ENCODE assay signal across 8 cellular contexts in the genomic region with DNA sequence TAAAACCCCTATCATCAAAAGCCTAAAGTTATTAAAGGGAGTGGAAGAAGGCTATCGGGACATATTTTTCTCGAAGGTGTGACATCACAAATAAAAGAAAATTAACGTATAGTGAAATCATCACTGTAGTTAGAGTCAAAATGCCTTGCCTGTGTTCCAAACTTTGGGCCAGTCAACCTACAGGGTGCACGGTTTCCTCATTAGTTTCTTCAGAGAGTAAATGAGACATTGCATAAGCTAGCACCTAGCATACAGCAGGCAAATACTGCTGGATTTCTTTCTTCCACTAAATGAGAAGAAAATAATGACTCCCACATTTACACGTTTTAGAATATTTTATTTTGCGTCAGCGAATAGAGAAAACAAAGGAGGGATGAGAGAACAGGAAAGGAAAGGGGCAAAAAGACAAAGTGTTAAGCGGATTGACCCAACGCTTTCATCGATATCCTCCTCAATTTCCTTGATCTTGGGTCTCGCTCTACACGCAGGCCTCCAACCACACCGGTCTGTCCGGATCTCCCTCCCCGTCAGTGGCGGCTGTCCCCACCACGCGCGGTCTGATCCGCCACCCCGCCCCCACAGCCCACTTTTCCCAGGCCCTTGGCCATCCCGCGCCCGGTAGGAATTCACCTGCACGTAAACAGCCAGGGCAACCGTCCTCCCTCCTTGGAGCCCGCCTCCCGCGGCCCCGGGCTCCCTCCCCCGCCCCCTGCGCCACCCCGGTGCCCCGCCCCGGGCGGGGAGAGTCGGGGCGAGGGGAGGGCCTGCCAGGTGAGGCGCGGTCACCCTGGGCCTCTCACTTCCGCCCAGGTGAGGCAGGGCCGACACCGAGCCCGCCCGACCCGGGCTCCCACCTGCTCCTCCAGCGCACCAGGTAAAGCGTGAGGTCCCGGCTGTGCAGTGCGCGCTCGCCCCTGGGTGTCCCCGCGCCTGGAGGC. TPM values are rescaled to one million over a fixed set of nuclear protein-coding genes. Genes with fewer than 3 reads are reported as not detected.
DNase-seq lines count a peak whose midpoint lies in the region; ATAC-seq and TF ChIP-seq lines count a peak whose summit lies in the region.

A gene with protein sequence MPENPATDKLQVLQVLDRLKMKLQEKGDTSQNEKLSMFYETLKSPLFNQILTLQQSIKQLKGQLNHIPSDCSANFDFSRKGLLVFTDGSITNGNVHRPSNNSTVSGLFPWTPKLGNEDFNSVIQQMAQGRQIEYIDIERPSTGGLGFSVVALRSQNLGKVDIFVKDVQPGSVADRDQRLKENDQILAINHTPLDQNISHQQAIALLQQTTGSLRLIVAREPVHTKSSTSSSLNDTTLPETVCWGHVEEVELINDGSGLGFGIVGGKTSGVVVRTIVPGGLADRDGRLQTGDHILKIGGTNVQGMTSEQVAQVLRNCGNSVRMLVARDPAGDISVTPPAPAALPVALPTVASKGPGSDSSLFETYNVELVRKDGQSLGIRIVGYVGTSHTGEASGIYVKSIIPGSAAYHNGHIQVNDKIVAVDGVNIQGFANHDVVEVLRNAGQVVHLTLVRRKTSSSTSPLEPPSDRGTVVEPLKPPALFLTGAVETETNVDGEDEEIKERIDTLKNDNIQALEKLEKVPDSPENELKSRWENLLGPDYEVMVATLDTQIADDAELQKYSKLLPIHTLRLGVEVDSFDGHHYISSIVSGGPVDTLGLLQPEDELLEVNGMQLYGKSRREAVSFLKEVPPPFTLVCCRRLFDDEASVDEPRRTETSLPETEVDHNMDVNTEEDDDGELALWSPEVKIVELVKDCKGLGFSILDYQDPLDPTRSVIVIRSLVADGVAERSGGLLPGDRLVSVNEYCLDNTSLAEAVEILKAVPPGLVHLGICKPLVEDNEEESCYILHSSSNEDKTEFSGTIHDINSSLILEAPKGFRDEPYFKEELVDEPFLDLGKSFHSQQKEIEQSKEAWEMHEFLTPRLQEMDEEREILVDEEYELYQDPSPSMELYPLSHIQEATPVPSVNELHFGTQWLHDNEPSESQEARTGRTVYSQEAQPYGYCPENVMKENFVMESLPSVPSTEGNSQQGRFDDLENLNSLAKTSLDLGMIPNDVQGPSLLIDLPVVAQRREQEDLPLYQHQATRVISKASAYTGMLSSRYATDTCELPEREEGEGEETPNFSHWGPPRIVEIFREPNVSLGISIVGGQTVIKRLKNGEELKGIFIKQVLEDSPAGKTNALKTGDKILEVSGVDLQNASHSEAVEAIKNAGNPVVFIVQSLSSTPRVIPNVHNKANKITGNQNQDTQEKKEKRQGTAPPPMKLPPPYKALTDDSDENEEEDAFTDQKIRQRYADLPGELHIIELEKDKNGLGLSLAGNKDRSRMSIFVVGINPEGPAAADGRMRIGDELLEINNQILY (N-terminal part only) (plus strand): TSS at position 799 of the 938 bp plus-strand sequence. CDS start 20,413 bp downstream, outside the sequence.

- H3F3A ChIP-seq in neural cell (ENCODE audit: insufficient read depth, low read length, poor library complexity, severe bottlenecking), result no peaks in the 10 kb centered on the region

- DNase-seq in SKM-1 treated with dmso at 0.1 percent for 144 hours (lab: John Stamatoyannopoulos, UW; ENCODE audit: unreplicated experiment) (peak; percentile 22), SKM-1 (lab: John Stamatoyannopoulos, UW; ENCODE audit: unreplicated experiment) (no peak), NCI-H526 treated with DMSO at 0.1 percent for 48 hours (lab: John Stamatoyannopoulos, UW) (peak; percentile 61), fibroblast of mammary gland (ENCODE audit: low read depth) (no peak)
- peak; percentile 66 to 75 for DNase-seq in activated T-cell treated with anti-CD3 and anti-CD28 coated beads, Interleukin-2, amount 50 U/mL, for 48 hours

- peak within 1 kb of the TSS; percentile 71 for H3K9ac ChIP-seq in neural cell (ENCODE audit: low read length)
- peak within 1 kb of the TSS; percentile 98 to 99 for H3K9ac ChIP-seq in stomach smooth muscle (ENCODE audit: low read length in 2 of 2)

- no peaks in the 10 kb centered on the region for H3K4me1 ChIP-seq in stomach smooth muscle (ENCODE audit: control insufficient read depth, insufficient read depth, low read length)

- peak; percentile 68 for ATAC-seq in HG02973 (IDR thresholded peaks at IDR 0.05; ENCODE audit: unreplicated experiment)

- no peaks in the 10 kb centered on the region for H4K20me1 ChIP-seq in neural cell (ENCODE audit: insufficient read depth)

- H3K9me3 ChIP-seq in neural cell (ENCODE audit: low read length) (no peaks in the 10 kb centered on the region), stomach smooth muscle (ENCODE audit: control insufficient read depth in 2 of 2, low read length in 2 of 2) (no peaks in the 10 kb centered on the region)

- no peak for TF ChIP-seq CTCF in fibroblast of mammary gland (conservative IDR thresholded peaks at IDR 0.05; ENCODE audit: control insufficient read depth, insufficient read depth, low read depth, low read length)
- TF ChIP-seq CTCF in neural cell (IDR thresholded peaks at IDR 0.05; ENCODE audit: poor library complexity, severe bottlenecking), result no peak

- H3K9me2 ChIP-seq in neural cell (ENCODE audit: insufficient read depth, low read length), result no peaks in the 10 kb centered on the region

- no peaks in the 10 kb centered on the region for H3K36me3 ChIP-seq in neural cell (ENCODE audit: insufficient read depth, low read length)
- H3K36me3 ChIP-seq in stomach smooth muscle (ENCODE audit: control insufficient read depth in 2 of 2, insufficient read depth in 2 of 2, low read length in 2 of 2), result no peaks in the 10 kb centered on the region

- TF ChIP-seq EP300 in neural cell (conservative IDR thresholded peaks at IDR 0.05; ENCODE audit: poor library complexity, severe bottlenecking), result no peak

- peak within 1 kb of the TSS; percentile 87 for H2AFZ ChIP-seq in neural cell (ENCODE audit: low read depth, low read length)

- peak within 1 kb of the TSS; percentile 66 for H3K4me3 ChIP-seq in fibroblast of mammary gland (ENCODE audit: control insufficient read depth, low read depth, low read length)
- H3K4me3 ChIP-seq in neural cell (ENCODE audit: low read length), result peak within 1 kb of the TSS; percentile 69
- H3K4me3 ChIP-seq in stomach smooth muscle (ENCODE audit: low read length in 2 of 2), result peak within 1 kb of the TSS; percentile 83 to 85

- no peak for TF ChIP-seq RAD21 in neural cell (conservative IDR thresholded peaks at IDR 0.05)

- peaks cover 4% of the 10 kb centered on the region for H3K27me3 ChIP-seq in neural cell (ENCODE audit: insufficient read depth, low read depth, low read length)
- no peaks in the 10 kb centered on the region for H3K27me3 ChIP-seq in stomach smooth muscle (ENCODE audit: control insufficient read depth in 1 of 2, insufficient read depth in 2 of 2, low read length in 2 of 2)

- H3K4me2 ChIP-seq in neural cell (ENCODE audit: low read length), result peak within 1 kb of the TSS; percentile 76

- H3K79me2 ChIP-seq in neural cell (replicated peaks; ENCODE audit: insufficient read depth, low read length), result no peaks in the 10 kb centered on the region

- H3K27ac ChIP-seq in neural cell (ENCODE audit: low read length), result peak within 1 kb of the TSS; percentile 16
- H3K27ac ChIP-seq in stomach smooth muscle (ENCODE audit: low read length), result peak within 1 kb of the TSS; percentile 95

TF ChIP-seq in neural cell, 6 proteins besides CTCF, POLR2A, EP300 and RAD21:
- TF ChIP-seq TAF1 (IDR thresholded peaks at IDR 0.05; ENCODE audit: low read depth) (no peak), SMC3 (conservative IDR thresholded peaks at IDR 0.05; ENCODE audit: poor library complexity) (no peak), MXI1 (conservative IDR thresholded peaks at IDR 0.05; ENCODE audit: poor library complexity, severe bottlenecking) (no peak), POLR2AphosphoS5 (IDR thresholded peaks at IDR 0.05) (no peak), EZH2 (IDR thresholded peaks at IDR 0.05; ENCODE audit: borderline replicate concordance, insufficient read depth, low read length, poor library complexity, severe bottlenecking) (no peak)
- TF ChIP-seq, protein P1, sequence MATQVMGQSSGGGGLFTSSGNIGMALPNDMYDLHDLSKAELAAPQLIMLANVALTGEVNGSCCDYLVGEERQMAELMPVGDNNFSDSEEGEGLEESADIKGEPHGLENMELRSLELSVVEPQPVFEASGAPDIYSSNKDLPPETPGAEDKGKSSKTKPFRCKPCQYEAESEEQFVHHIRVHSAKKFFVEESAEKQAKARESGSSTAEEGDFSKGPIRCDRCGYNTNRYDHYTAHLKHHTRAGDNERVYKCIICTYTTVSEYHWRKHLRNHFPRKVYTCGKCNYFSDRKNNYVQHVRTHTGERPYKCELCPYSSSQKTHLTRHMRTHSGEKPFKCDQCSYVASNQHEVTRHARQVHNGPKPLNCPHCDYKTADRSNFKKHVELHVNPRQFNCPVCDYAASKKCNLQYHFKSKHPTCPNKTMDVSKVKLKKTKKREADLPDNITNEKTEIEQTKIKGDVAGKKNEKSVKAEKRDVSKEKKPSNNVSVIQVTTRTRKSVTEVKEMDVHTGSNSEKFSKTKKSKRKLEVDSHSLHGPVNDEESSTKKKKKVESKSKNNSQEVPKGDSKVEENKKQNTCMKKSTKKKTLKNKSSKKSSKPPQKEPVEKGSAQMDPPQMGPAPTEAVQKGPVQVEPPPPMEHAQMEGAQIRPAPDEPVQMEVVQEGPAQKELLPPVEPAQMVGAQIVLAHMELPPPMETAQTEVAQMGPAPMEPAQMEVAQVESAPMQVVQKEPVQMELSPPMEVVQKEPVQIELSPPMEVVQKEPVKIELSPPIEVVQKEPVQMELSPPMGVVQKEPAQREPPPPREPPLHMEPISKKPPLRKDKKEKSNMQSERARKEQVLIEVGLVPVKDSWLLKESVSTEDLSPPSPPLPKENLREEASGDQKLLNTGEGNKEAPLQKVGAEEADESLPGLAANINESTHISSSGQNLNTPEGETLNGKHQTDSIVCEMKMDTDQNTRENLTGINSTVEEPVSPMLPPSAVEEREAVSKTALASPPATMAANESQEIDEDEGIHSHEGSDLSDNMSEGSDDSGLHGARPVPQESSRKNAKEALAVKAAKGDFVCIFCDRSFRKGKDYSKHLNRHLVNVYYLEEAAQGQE (IDR thresholded peaks at IDR 0.05; ENCODE audit: borderline replicate concordance), result no peak

RNA-seq across cellular contexts. Expression of the gene that starts here (rescaled TPM):
- polyA plus RNA-seq in neural cell, result 7.8 and 9.9 TPM in 2 replicates
- polyA minus RNA-seq in neural cell, result 20.0 and 22.4 TPM in 2 replicates

Comparison
In these comparisons a context has a peak if more than half of its experiments do, and no peak if none do; other contexts are left out.
1. DNase-seq: peak in SKM-1 treated with dmso at 0.1 percent for 144 hours (single experiment), NCI-H526 treated with DMSO at 0.1 percent for 48 hours (single experiment) and activated T-cell treated with anti-CD3 and anti-CD28 coated beads, Interleukin-2, amount 50 U/mL, for 48 hours (2 of 2); none in SKM-1 (single experiment) and fibroblast of mammary gland (single experiment).
2. Peak in every context shown above with its lines, with median percentiles within 50 percentile points of each other: H3K4me3 ChIP-seq.